19 cellular contexts compared by ENCODE assay signal in genomic region chr1:205921559-205921887, GRCh38. TPM values are rescaled to one million over a fixed set of nuclear protein-coding genes. Genes with fewer than 3 reads are reported as not detected.
DNase-seq lines count a peak whose midpoint lies in the region; ATAC-seq, FAIRE-seq and TF ChIP-seq lines count a peak whose summit lies in the region.
"Had no signal": no experiment of that assay in that cellular context is flagged by ENCODE, and none has a peak within 500 bp of the region (broad histone marks: within the 10 kb centered on the region; RNA-seq: fewer than 3 reads in every experiment).

No MANE protein-coding gene starts in this region.

- peaks cover 15% of the 10 kb centered on the region for H3K27me3 Mint-ChIP-seq in neural progenitor cell (ENCODE audit: insufficient read depth, low read depth)
- H3K27me3 Mint-ChIP-seq: CD4-positive, alpha-beta T cell had no signal

- H3K27me3 ChIP-seq in BLaER1 treated with 17β-estradiol and CSF1 and Interleukin-3, amounts not matched to agents 10 nM and 100 nM: no peaks in the 10 kb centered on the region
- no peaks in the 10 kb centered on the region for H3K27me3 ChIP-seq in WERI-Rb-1 (ENCODE audit: insufficient read depth, low read depth, severe bottlenecking)
- no peaks in the 10 kb centered on the region for H3K27me3 ChIP-seq in neural progenitor cell
- no peaks in the 10 kb centered on the region for H3K27me3 ChIP-seq in testis
- H3K27me3 ChIP-seq: SJSA1 had no signal

- H3K4me2 ChIP-seq in BLaER1 treated with 17β-estradiol and CSF1 and Interleukin-3, amounts not matched to agents 10 nM and 100 nM: peak overlapping the region; percentile 63 to 93 (median 85)
- no peak overlapping the region for H3K4me2 ChIP-seq in neural progenitor cell
- H3K4me2 ChIP-seq: PC-9 had no signal

- H3F3A ChIP-seq in neural progenitor cell (ENCODE audit: low read depth): no peaks in the 10 kb centered on the region

- H3K9me3 Mint-ChIP-seq in neural progenitor cell: no peaks in the 10 kb centered on the region
- H3K9me3 Mint-ChIP-seq: CD4-positive, alpha-beta T cell; HFFc6 had no signal

- intact Hi-C loops in testis (cut with DNase I; ENCODE audit: low total_unique reads): no loop called here

- H3K79me2 ChIP-seq in neural progenitor cell (ENCODE audit: low read depth): no peaks in the 10 kb centered on the region

- WGBS in testis, 2 donors: 95% methylated on average over 10 to 11 of the region's 11 CpGs

- H3K9me3 ChIP-seq in BLaER1 treated with 17β-estradiol and CSF1 and Interleukin-3, amounts not matched to agents 10 nM and 100 nM (replicated peaks in 1 of 11): no peaks in the 10 kb centered on the region
- H3K9me3 ChIP-seq in WERI-Rb-1 (ENCODE audit: severe bottlenecking) (peaks cover 4% of the 10 kb centered on the region), neural progenitor cell (ENCODE audit: low read depth) (no peaks in the 10 kb centered on the region), testis (no peaks in the 10 kb centered on the region)
- H3K9me3 ChIP-seq: SJSA1 had no signal

- FAIRE-seq in GM12892 (lab: Jason Lieb, UNC): no peak

- H3K36me3 Mint-ChIP-seq in neural progenitor cell: no peaks in the 10 kb centered on the region

- H3K27ac ChIP-seq in BLaER1 treated with 17β-estradiol and CSF1 and Interleukin-3, amounts not matched to agents 10 nM and 100 nM: peak overlapping the region in 7 of 11 experiments; percentile 67 to 83 (median 72); a peak in 12 of 22 replicates
- H3K27ac ChIP-seq in WERI-Rb-1 (no peak overlapping the region), neural progenitor cell (no peak overlapping the region), testis (no peak overlapping the region)
- H3K27ac ChIP-seq: PC-9, SJSA1 had no signal

- no peak for TF ChIP-seq CTCF in WERI-Rb-1 (IDR thresholded peaks at IDR 0.05; ENCODE audit: low read depth, low read length)
- TF ChIP-seq CTCF in neural progenitor cell (IDR thresholded peaks at IDR 0.05): no peak
- no peak for TF ChIP-seq CTCF in testis (IDR thresholded peaks at IDR 0.05)

- H3K4me1 ChIP-seq in BLaER1 treated with 17β-estradiol and CSF1 and Interleukin-3, amounts not matched to agents 10 nM and 100 nM: peaks cover 42 to 73% (median 62%) of the 10 kb centered on the region in 10 experiments
- no peaks in the 10 kb centered on the region for H3K4me1 ChIP-seq in neural progenitor cell
- peaks cover 7% of the 10 kb centered on the region for H3K4me1 ChIP-seq in testis

- ATAC-seq in GM19328 (IDR thresholded peaks at IDR 0.05; ENCODE audit: unreplicated experiment): no peak

- H3K27ac Mint-ChIP-seq in neural progenitor cell: peak overlapping the region; percentile 58
- H3K27ac Mint-ChIP-seq: CD4-positive, alpha-beta T cell; HFFc6 had no signal

- H2AFZ ChIP-seq in neural progenitor cell (replicated peaks): no peak overlapping the region
- H2AFZ ChIP-seq: PC-9 had no signal

- H4K20me1 ChIP-seq in BLaER1 treated with 17β-estradiol and CSF1 and Interleukin-3, amounts not matched to agents 10 nM and 100 nM: no peaks in the 10 kb centered on the region
- H4K20me1 ChIP-seq in neural progenitor cell (ENCODE audit: low read depth): no peaks in the 10 kb centered on the region

- TF ChIP-seq POLR2A in testis (IDR thresholded peaks at IDR 0.05) (no peak), GM12892 (IDR thresholded peaks at IDR 0.05; ENCODE audit: low read depth, low read length) (no peak)

- H3K36me3 ChIP-seq in BLaER1 treated with 17β-estradiol and CSF1 and Interleukin-3, amounts not matched to agents 10 nM and 100 nM: no peaks in the 10 kb centered on the region
- no peaks in the 10 kb centered on the region for H3K36me3 ChIP-seq in WERI-Rb-1
- no peaks in the 10 kb centered on the region for H3K36me3 ChIP-seq in neural progenitor cell
- H3K36me3 ChIP-seq in testis (ENCODE audit: low read depth, missing control alignments): no peaks in the 10 kb centered on the region
- H3K36me3 ChIP-seq: SJSA1 had no signal

- peaks cover 29% of the 10 kb centered on the region for H3K4me1 Mint-ChIP-seq in neural progenitor cell

- H3K9ac ChIP-seq in BLaER1 treated with 17β-estradiol and CSF1 and Interleukin-3, amounts not matched to agents 10 nM and 100 nM: peak overlapping the region in 2 of 11 experiments; percentile 55 to 60; a peak in 1 of 22 replicates
- H3K9ac ChIP-seq in neural progenitor cell: no peak overlapping the region

- no peak overlapping the region for H3K4me3 ChIP-seq in BLaER1 treated with 17β-estradiol and CSF1 and Interleukin-3, amounts not matched to agents 10 nM and 100 nM
- H3K4me3 ChIP-seq in WERI-Rb-1 (ENCODE audit: low read depth, low read length) (no peak overlapping the region), neural progenitor cell (no peak overlapping the region), testis (no peak overlapping the region)
- H3K4me3 ChIP-seq: PC-9, SJSA1 had no signal

- H3K4me3 Mint-ChIP-seq in neural progenitor cell: no peak overlapping the region
- H3K4me3 Mint-ChIP-seq: CD4-positive, alpha-beta T cell; HFFc6 had no signal

- DNase-seq in WERI-Rb-1: peak; percentile 11
- DNase-seq in neural progenitor cell (ENCODE audit: low spot score): no peak
- DNase-seq in testis: peak; percentile 9
- no peak for DNase-seq in NCI-H2227 (lab: John Stamatoyannopoulos, UW; ENCODE audit: unreplicated experiment)
- DNase-seq in GM12892 (ENCODE audit: insufficient read length): no peak
- DNase-seq: ACHN; Calu3; CD4-positive, alpha-beta T cell; GOT3; HFFc6; NCI-H1092; NCI-H2081 treated with DMSO at 0.1 percent for 48 hours; NCI-H510A treated with DMSO at 0.1 percent for 48 hours; NCI-H82; PC-9 had no signal

RNA-seq across cellular contexts. Expression of gene SLC26A9, which starts 21.7 kb away (rescaled TPM):
- total RNA-seq in neural progenitor cell (ENCODE audit: low replicate concordance) (not detected in 2 replicates), testis (under 1 TPM; 0.24 to 0.43 TPM)
- 0.26 TPM for polyA plus RNA-seq in testis (ENCODE audit: insufficient read depth, low read depth, low replicate concordance)
- 0.32 TPM for polyA plus RNA-seq in GM12892 (2012; ENCODE audit: missing spikeins)
- total RNA-seq: CD4-positive, alpha-beta T cell; HFFc6; MCF 10A; SJSA1 had no signal

Comparison
In these comparisons a context has a peak if more than half of its experiments do, and no peak if none do; other contexts are left out.
1. H3K27ac ChIP-seq: peak in BLaER1 treated with 17β-estradiol and CSF1 and Interleukin-3, amounts not matched to agents 10 nM and 100 nM (7 of 11); none in WERI-Rb-1 (single experiment), neural progenitor cell (single experiment) and testis (0 of 2).
2. DNase-seq: peak in WERI-Rb-1 (single experiment) and testis (single experiment); none in neural progenitor cell (single experiment), NCI-H2227 (single experiment) and GM12892 (single experiment).